In the genomic region with DNA sequence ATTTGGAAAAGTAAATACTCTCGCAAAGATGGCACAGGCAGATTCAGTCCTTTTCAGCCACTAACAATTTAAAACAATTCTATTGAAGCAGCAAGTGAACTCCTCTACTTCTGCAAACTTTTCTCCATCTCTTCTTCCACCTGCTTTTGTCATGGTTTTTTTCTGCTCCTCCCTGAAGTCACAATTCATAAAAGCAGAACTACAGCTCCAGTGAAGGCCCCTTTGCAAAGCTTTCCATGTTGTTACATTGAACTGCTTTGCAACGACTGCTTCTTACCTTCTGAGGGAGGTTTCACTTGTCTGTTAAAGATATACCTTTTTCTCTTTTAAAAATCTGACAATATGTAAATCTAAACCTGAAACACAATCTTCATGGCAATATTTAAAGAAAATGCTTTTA, we compare ENCODE assay signal across 20 cellular contexts. TPM values are rescaled to one million over a fixed set of nuclear protein-coding genes. Genes with fewer than 3 reads are reported as not detected.
A peak's percentile ranks its signal among the peaks of the same experiment; 100 is the strongest.
DNase-seq lines count a peak whose midpoint lies in the region; ATAC-seq and TF ChIP-seq lines count a peak whose summit lies in the region.
"Had no signal": no experiment of that assay in that cellular context is flagged by ENCODE, and none has a peak within 500 bp of the region (broad histone marks: within the 10 kb centered on the region; RNA-seq: fewer than 3 reads in every experiment).

No MANE protein-coding gene starts in this region.

- H3K4me1 Mint-ChIP-seq in naive thymus-derived CD8-positive, alpha-beta T cell, result peaks cover 29 to 80% (median 61%) of the 10 kb centered on the region in 4 donors

- peak overlapping the region in 6 of 10 donors; percentile 5 to 63 (median 30) for H3K4me3 Mint-ChIP-seq in naive thymus-derived CD8-positive, alpha-beta T cell
- H3K4me3 Mint-ChIP-seq: natural killer cell treated with Interleukin-12 subunit alpha and Interleukin-12 subunit beta and Interleukin-15 and Interleukin-18, amount 100 ng/mL, for 72 hours had no signal

- no peak for ATAC-seq in naive thymus-derived CD8-positive, alpha-beta T cell
- ATAC-seq in heart left ventricle (no peak), HG02840 (IDR thresholded peaks at IDR 0.05; ENCODE audit: low FRiP score, unreplicated experiment) (no peak)
- ATAC-seq: natural killer cell treated with Interleukin-12 subunit alpha and Interleukin-12 subunit beta and Interleukin-15 and Interleukin-18, amount 100 ng/mL, for 72 hours had no signal

- no peaks in the 10 kb centered on the region for H3K27me3 Mint-ChIP-seq in naive thymus-derived CD8-positive, alpha-beta T cell
- H3K27me3 Mint-ChIP-seq: natural killer cell treated with Interleukin-12 subunit alpha and Interleukin-12 subunit beta and Interleukin-15 and Interleukin-18, amount 100 ng/mL, for 72 hours had no signal

- no peak overlapping the region for H2AFZ ChIP-seq in MM.1S (ENCODE audit: low read length)

- POLR2A ChIA-PET in naive thymus-derived CD8-positive, alpha-beta T cell (lab: Charles Lee), result interaction anchor here (1.2 to 9.8 kb wide), 3 partner anchors 7 to 92 kb away, joined by 4 to 277 read pairs (median 240); no protein-coding TSS in a partner anchor

- H4K20me1 ChIP-seq in DOHH2 (ENCODE audit: control insufficient read depth, insufficient read depth, low read depth, low read length), result peaks cover 5% of the 10 kb centered on the region; the same call in 1 of the 2 replicates
- no peaks in the 10 kb centered on the region for H4K20me1 ChIP-seq in MM.1S (ENCODE audit: insufficient read depth, low read length)

- H3K4me1 ChIP-seq in DOHH2 (ENCODE audit: control insufficient read depth, low read length), result peaks cover 79% of the 10 kb centered on the region
- peaks cover 39% of the 10 kb centered on the region for H3K4me1 ChIP-seq in MM.1S (ENCODE audit: low read length)
- H3K4me1 ChIP-seq in heart left ventricle, result peaks cover 0 to 46% (median 11%) of the 10 kb centered on the region in 12 donors

- TF ChIP-seq CTCF in DOHH2 (IDR thresholded peaks at IDR 0.05; ENCODE audit: low read depth, low read length, poor library complexity, severe bottlenecking) (no peak), MM.1S (IDR thresholded peaks at IDR 0.05; ENCODE audit: low read length) (no peak), heart left ventricle (IDR thresholded peaks at IDR 0.05) (no peak)

- peaks cover 10% of the 10 kb centered on the region for H3K36me3 ChIP-seq in DOHH2 (ENCODE audit: control insufficient read depth, low read length)
- H3K36me3 ChIP-seq in MM.1S (replicated peaks; ENCODE audit: insufficient read depth, low read length), result no peaks in the 10 kb centered on the region
- no peaks in the 10 kb centered on the region for H3K36me3 ChIP-seq in heart left ventricle
- H3K36me3 ChIP-seq: vagina had no signal

- peaks cover 0 to 4% (median 0%) of the 10 kb centered on the region in 3 donors for H3K36me3 Mint-ChIP-seq in naive thymus-derived CD8-positive, alpha-beta T cell
- H3K36me3 Mint-ChIP-seq: natural killer cell treated with Interleukin-12 subunit alpha and Interleukin-12 subunit beta and Interleukin-15 and Interleukin-18, amount 100 ng/mL, for 72 hours had no signal

- H3K79me2 ChIP-seq in DOHH2 (ENCODE audit: control insufficient read depth, low read length), result peaks cover 52% of the 10 kb centered on the region
- peaks cover 12% of the 10 kb centered on the region for H3K79me2 ChIP-seq in MM.1S (ENCODE audit: low read length)

- no peaks in the 10 kb centered on the region for H3K9me2 ChIP-seq in DOHH2 (replicated peaks; ENCODE audit: control insufficient read depth, low read length)
- H3K9me2 ChIP-seq in MM.1S (replicated peaks; ENCODE audit: insufficient read depth, low read length), result no peaks in the 10 kb centered on the region

- H3K27ac ChIP-seq in DOHH2 (ENCODE audit: low read depth, low read length) (peak overlapping the region; percentile 90), MM.1S (ENCODE audit: low read length) (no peak overlapping the region), heart left ventricle (peak overlapping the region in 1 of 12 donors; percentile 42)
- H3K27ac ChIP-seq: vagina had no signal

- H3K9me3 ChIP-seq in DOHH2 (ENCODE audit: control insufficient read depth, insufficient read depth, low read length) (no peaks in the 10 kb centered on the region), MM.1S (replicated peaks; ENCODE audit: insufficient read depth, low read length) (no peaks in the 10 kb centered on the region), heart left ventricle (no peaks in the 10 kb centered on the region)
- H3K9me3 ChIP-seq: vagina had no signal

- DNase-seq in MM.1S (peak; percentile 1), SIG-M5 treated with dmso at 0.1 percent for 504 hours (lab: John Stamatoyannopoulos, UW; ENCODE audit: unreplicated experiment) (peak; percentile 89), UCSD-AML1 (lab: John Stamatoyannopoulos, UW; ENCODE audit: unreplicated experiment) (no peak), heart left ventricle (no peak), NCI-H1436 (lab: John Stamatoyannopoulos, UW) (no peak)
- no peak for DNase-seq in naive thymus-derived CD8-positive, alpha-beta T cell
- DNase-seq: activated CD4-positive, alpha-beta T cell treated with anti-CD3 and anti-CD28 coated beads for 1 hour; HCEC 1CT; mesenchymal stem cell; NCI-H1694; NCI-H345; Right ventricle myocardium superior; stimulated activated CD4-positive, alpha-beta T cell treated with anti-CD3 and anti-CD28 coated beads, Interleukin-4, amount 100 ng/mL, for 4 hours; substantia nigra had no signal

- no peaks in the 10 kb centered on the region for H3K27me3 ChIP-seq in DOHH2 (ENCODE audit: control insufficient read depth, low read length)
- H3K27me3 ChIP-seq in MM.1S (replicated peaks; ENCODE audit: insufficient read depth, low read length), result no peaks in the 10 kb centered on the region
- no peaks in the 10 kb centered on the region for H3K27me3 ChIP-seq in heart left ventricle
- H3K27me3 ChIP-seq: vagina had no signal

- H3K9ac ChIP-seq in MM.1S (ENCODE audit: low read length), result no peak overlapping the region

- H3K4me2 ChIP-seq in DOHH2 (ENCODE audit: low read length) (peak overlapping the region; percentile 73), MM.1S (ENCODE audit: low read depth, low read length) (no peak overlapping the region)

- no peak for TF ChIP-seq POLR2A in heart left ventricle (IDR thresholded peaks at IDR 0.05)

- H3F3A ChIP-seq in DOHH2 (ENCODE audit: control insufficient read depth, insufficient read depth), result peaks cover 45% of the 10 kb centered on the region
- peaks cover 37% of the 10 kb centered on the region for H3F3A ChIP-seq in MM.1S (ENCODE audit: insufficient read depth, low read length)

- peak overlapping the region; percentile 7 to 88 (median 66) for H3K27ac Mint-ChIP-seq in naive thymus-derived CD8-positive, alpha-beta T cell
- H3K27ac Mint-ChIP-seq: activated T-helper 2 cell treated with anti-CD3 and anti-CD28 coated beads, Interferon-gamma antibody, Interleukin-2, Interleukin-4, amounts not matched to agents 10 μg/mL and 5 μg/mL and 100 μg/mL, durations not matched to agents 14 hours and 24 hours and 36 hours; natural killer cell treated with Interleukin-12 subunit alpha and Interleukin-12 subunit beta and Interleukin-15 and Interleukin-18, amount 100 ng/mL, for 72 hours; progenitor cell of endocrine pancreas had no signal

- no peaks in the 10 kb centered on the region for H3K9me3 Mint-ChIP-seq in naive thymus-derived CD8-positive, alpha-beta T cell
- H3K9me3 Mint-ChIP-seq: activated T-helper 2 cell treated with anti-CD3 and anti-CD28 coated beads, Interferon-gamma antibody, Interleukin-2, Interleukin-4, amounts not matched to agents 10 μg/mL and 5 μg/mL and 100 μg/mL, durations not matched to agents 14 hours and 24 hours and 36 hours; natural killer cell treated with Interleukin-12 subunit alpha and Interleukin-12 subunit beta and Interleukin-15 and Interleukin-18, amount 100 ng/mL, for 72 hours had no signal

- WGBS in heart left ventricle, 4 donors, result 90 to 94% (median 92%) methylated on average over 2 of the region's 2 CpGs

- H3K4me3 ChIP-seq in DOHH2 (ENCODE audit: low read length) (peak overlapping the region; percentile 59), MM.1S (ENCODE audit: low read length) (no peak overlapping the region), heart left ventricle (no peak overlapping the region)
- H3K4me3 ChIP-seq: vagina had no signal

- intact Hi-C loops in heart left ventricle (cut with DNase I), result loop anchor here in 2 of 10 donors (5.0 to 10.0 kb wide), 2 partner anchors 90 to 777 kb away; a partner anchor contains a TSS

RNA-seq across cellular contexts. Expression of a gene that starts 3.7 kb away (rescaled TPM):
- total RNA-seq in naive thymus-derived CD8-positive, alpha-beta T cell, result 10 to 100 TPM; 33.0 to 34.5 TPM
- polyA plus RNA-seq in naive thymus-derived CD8-positive, alpha-beta T cell, result 1 to 10 TPM; 5.5 to 9.2 (median 6.1) TPM
- total RNA-seq in heart left ventricle, result 10 to 100 TPM; 12.2 to 21.6 (median 16.1) TPM
- polyA plus RNA-seq in heart left ventricle, result 10 to 100 TPM in 1 of 2 donors, 1 to 10 TPM in 1; 5.1 to 12.6 TPM

Comparison
In these comparisons a context has a peak if more than half of its experiments do, and no peak if none do; other contexts are left out.
1. DNase-seq: peak in MM.1S (single experiment) and SIG-M5 treated with dmso at 0.1 percent for 504 hours (single experiment); none in naive thymus-derived CD8-positive, alpha-beta T cell (0 of 10), UCSD-AML1 (single experiment), heart left ventricle (0 of 5) and NCI-H1436 (single experiment).